8 cellular contexts compared by ENCODE assay signal in genomic region chr11:43311791-43312607, GRCh38. TPM values are rescaled to one million over a fixed set of nuclear protein-coding genes. Genes with fewer than 3 reads are reported as not detected.
DNase-seq lines count a peak whose midpoint lies in the region; ATAC-seq, FAIRE-seq and TF ChIP-seq lines count a peak whose summit lies in the region.

API5 (plus strand) TSS chr11:43311996; CDS start chr11:43312128, 132 bp downstream.

- no peaks in the 10 kb centered on the region for H3K27me3 ChIP-seq in body of pancreas
- no peaks in the 10 kb centered on the region for H3K27me3 ChIP-seq in sigmoid colon

- DNase-seq in A549 (ENCODE audit: low read depth in 1 of 2, low spot score in 1 of 2) (peak; percentile 64 to 96), NCI-H2107 treated with DMSO at 0.1 percent for 48 hours (lab: John Stamatoyannopoulos, UW; ENCODE audit: unreplicated experiment) (peak; percentile 78), body of pancreas (peak; percentile 89 to 94 (median 92)), iPS DF 4.7 (ENCODE audit: extremely low read depth, low spot score) (peak; percentile 76), sigmoid colon (peak; percentile 92)

- peak; percentile 97 for FAIRE-seq in A549 (lab: Jason Lieb, UNC)
- FAIRE-seq in TTC549 (lab: Jason Lieb, UNC), result peak; percentile 90

- H3K4me1 ChIP-seq in A549 (peaks cover 14% of the 10 kb centered on the region; the same call in 2 of the 3 replicates), body of pancreas (peaks cover 26% of the 10 kb centered on the region), sigmoid colon (peaks cover 0 to 27% (median 22%) of the 10 kb centered on the region in 4 donors)

- TF ChIP-seq CTCF in A549 (IDR thresholded peaks at IDR 0.05) (peak; percentile 76), body of pancreas (IDR thresholded peaks at IDR 0.05) (peak; percentile 58 to 97 (median 82)), sigmoid colon (IDR thresholded peaks at IDR 0.05) (peak in 3 of 4 experiments; percentile 38 to 63 (median 49))

- ATAC-seq in A549 (peak; percentile 99), HG03066 (IDR thresholded peaks at IDR 0.05; ENCODE audit: low read depth, unreplicated experiment) (peak; percentile 98), body of pancreas (peak; percentile 99)

- H3K27ac ChIP-seq in A549, result peak within 1 kb of the TSS; percentile 84 to 93
- peak within 1 kb of the TSS; percentile 60 to 90 (median 80) for H3K27ac ChIP-seq in body of pancreas
- peak within 1 kb of the TSS; percentile 83 to 89 (median 86) for H3K27ac ChIP-seq in sigmoid colon

- peak within 1 kb of the TSS; percentile 93 for H3K4me3 ChIP-seq in A549
- H3K4me3 ChIP-seq in body of pancreas, result peak within 1 kb of the TSS; percentile 64 to 73
- peak within 1 kb of the TSS; percentile 75 to 86 (median 79) for H3K4me3 ChIP-seq in sigmoid colon

- peak in 1 of 2 experiments; percentile 18; a peak in 1 of 5 replicates for TF ChIP-seq RAD21 in A549 (conservative IDR thresholded peaks at IDR 0.05 in 1 of 2, IDR thresholded peaks at IDR 0.05 in 1 of 2)

- CTCF ChIA-PET in A549 (lab: Yijun Ruan, JAX), result interaction anchor here (0.6 to 2.9 kb wide), 23 partner anchors 10 to 268 kb away, joined by 3 to 19 read pairs (median 5); partner anchors contain the start of gene TTC17

- H3K36me3 ChIP-seq in body of pancreas (replicated peaks in 1 of 2; ENCODE audit: insufficient read depth in 1 of 2, low read depth in 2 of 2) (no peaks in the 10 kb centered on the region), sigmoid colon (peaks cover 0 to 4% (median 0%) of the 10 kb centered on the region in 4 donors)

- TF ChIP-seq POLR2A in A549 (IDR thresholded peaks at IDR 0.05; ENCODE audit: low read length) (peak; percentile 60), GM18526 (IDR thresholded peaks at IDR 0.05; ENCODE audit: extremely low read depth, insufficient read length) (peak; percentile 87), body of pancreas (IDR thresholded peaks at IDR 0.05) (peak; percentile 72 to 93 (median 91)), sigmoid colon (IDR thresholded peaks at IDR 0.05) (peak; percentile 65 to 82)

- intact Hi-C loops in body of pancreas (cut with DNase I) (no loop called here), sigmoid colon (cut with DNase I) (loop anchor here (2.0 kb wide), 1 partner anchor 47 kb away; the partner anchor contains the start of gene TTC17)

- no peaks in the 10 kb centered on the region for H3K9me3 ChIP-seq in A549
- H3K9me3 ChIP-seq in body of pancreas, result no peaks in the 10 kb centered on the region
- no peaks in the 10 kb centered on the region for H3K9me3 ChIP-seq in sigmoid colon

- under 1% methylated on average over 32 of the region's 60 CpGs for WGBS in A549 (ENCODE audit: missing lambda C conversion rate)
- whole genome bisulfite sequencing in body of pancreas, 2 donors, result 0% methylated on average over 42 to 60 of the region's 60 CpGs
- 0% methylated on average over 60 of the region's 60 CpGs for WGBS in sigmoid colon, 2 donors

- H3K4me2 ChIP-seq in A549, result peak within 1 kb of the TSS; percentile 98

- POLR2A ChIA-PET in A549 (lab: Yijun Ruan, JAX), result interaction anchor here (0.6 to 1.3 kb wide), 6 partner anchors 9 to 368 kb away, joined by 3 to 17 read pairs (median 4); partner anchors contain the start of genes HSD17B12 and TTC17

- no peak for TF ChIP-seq EP300 in A549 (IDR thresholded peaks at IDR 0.05)
- TF ChIP-seq EP300 in sigmoid colon (IDR thresholded peaks at IDR 0.05), result no peak

TF ChIP-seq in A549, 52 proteins besides CTCF, POLR2A, EP300 and RAD21 (continues in another document):
- no peak for TF ChIP-seq SREBF2 (IDR thresholded peaks at IDR 0.05)
- TF ChIP-seq KDM5A (IDR thresholded peaks at IDR 0.05), result peak; percentile 64
- TF ChIP-seq, protein P1, sequence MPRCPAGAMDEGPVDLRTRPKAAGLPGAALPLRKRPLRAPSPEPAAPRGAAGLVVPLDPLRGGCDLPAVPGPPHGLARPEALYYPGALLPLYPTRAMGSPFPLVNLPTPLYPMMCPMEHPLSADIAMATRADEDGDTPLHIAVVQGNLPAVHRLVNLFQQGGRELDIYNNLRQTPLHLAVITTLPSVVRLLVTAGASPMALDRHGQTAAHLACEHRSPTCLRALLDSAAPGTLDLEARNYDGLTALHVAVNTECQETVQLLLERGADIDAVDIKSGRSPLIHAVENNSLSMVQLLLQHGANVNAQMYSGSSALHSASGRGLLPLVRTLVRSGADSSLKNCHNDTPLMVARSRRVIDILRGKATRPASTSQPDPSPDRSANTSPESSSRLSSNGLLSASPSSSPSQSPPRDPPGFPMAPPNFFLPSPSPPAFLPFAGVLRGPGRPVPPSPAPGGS (IDR thresholded peaks at IDR 0.05), result peak; percentile 59; the same call in 1 of the 3 replicates
- TF ChIP-seq, protein P2, sequence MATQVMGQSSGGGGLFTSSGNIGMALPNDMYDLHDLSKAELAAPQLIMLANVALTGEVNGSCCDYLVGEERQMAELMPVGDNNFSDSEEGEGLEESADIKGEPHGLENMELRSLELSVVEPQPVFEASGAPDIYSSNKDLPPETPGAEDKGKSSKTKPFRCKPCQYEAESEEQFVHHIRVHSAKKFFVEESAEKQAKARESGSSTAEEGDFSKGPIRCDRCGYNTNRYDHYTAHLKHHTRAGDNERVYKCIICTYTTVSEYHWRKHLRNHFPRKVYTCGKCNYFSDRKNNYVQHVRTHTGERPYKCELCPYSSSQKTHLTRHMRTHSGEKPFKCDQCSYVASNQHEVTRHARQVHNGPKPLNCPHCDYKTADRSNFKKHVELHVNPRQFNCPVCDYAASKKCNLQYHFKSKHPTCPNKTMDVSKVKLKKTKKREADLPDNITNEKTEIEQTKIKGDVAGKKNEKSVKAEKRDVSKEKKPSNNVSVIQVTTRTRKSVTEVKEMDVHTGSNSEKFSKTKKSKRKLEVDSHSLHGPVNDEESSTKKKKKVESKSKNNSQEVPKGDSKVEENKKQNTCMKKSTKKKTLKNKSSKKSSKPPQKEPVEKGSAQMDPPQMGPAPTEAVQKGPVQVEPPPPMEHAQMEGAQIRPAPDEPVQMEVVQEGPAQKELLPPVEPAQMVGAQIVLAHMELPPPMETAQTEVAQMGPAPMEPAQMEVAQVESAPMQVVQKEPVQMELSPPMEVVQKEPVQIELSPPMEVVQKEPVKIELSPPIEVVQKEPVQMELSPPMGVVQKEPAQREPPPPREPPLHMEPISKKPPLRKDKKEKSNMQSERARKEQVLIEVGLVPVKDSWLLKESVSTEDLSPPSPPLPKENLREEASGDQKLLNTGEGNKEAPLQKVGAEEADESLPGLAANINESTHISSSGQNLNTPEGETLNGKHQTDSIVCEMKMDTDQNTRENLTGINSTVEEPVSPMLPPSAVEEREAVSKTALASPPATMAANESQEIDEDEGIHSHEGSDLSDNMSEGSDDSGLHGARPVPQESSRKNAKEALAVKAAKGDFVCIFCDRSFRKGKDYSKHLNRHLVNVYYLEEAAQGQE (IDR thresholded peaks at IDR 0.05), result no peak
- TF ChIP-seq, protein P3, sequence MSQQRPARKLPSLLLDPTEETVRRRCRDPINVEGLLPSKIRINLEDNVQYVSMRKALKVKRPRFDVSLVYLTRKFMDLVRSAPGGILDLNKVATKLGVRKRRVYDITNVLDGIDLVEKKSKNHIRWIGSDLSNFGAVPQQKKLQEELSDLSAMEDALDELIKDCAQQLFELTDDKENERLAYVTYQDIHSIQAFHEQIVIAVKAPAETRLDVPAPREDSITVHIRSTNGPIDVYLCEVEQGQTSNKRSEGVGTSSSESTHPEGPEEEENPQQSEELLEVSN (IDR thresholded peaks at IDR 0.05; ENCODE audit: borderline replicate concordance, low read depth), result no peak; the same call in 1 of the 2 replicates
- TF ChIP-seq CHD2 (IDR thresholded peaks at IDR 0.05; ENCODE audit: low read length, partially characterized antibody), result no peak
- TF ChIP-seq, protein P4, sequence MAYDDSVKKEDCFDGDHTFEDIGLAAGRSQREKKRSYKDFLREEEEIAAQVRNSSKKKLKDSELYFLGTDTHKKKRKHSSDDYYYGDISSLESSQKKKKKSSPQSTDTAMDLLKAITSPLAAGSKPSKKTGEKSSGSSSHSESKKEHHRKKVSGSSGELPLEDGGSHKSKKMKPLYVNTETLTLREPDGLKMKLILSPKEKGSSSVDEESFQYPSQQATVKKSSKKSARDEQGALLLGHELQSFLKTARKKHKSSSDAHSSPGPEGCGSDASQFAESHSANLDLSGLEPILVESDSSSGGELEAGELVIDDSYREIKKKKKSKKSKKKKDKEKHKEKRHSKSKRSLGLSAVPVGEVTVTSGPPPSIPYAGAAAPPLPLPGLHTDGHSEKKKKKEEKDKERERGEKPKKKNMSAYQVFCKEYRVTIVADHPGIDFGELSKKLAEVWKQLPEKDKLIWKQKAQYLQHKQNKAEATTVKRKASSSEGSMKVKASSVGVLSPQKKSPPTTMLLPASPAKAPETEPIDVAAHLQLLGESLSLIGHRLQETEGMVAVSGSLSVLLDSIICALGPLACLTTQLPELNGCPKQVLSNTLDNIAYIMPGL (CRISPR knock-in tag; IDR thresholded peaks at IDR 0.05; ENCODE audit: borderline replicate concordance), result peak; percentile 64; the same call in 1 of the 2 replicates
- TF ChIP-seq RFX5 (IDR thresholded peaks at IDR 0.05), result no peak
- no peak for TF ChIP-seq NFE2L2 (conservative IDR thresholded peaks at IDR 0.05; ENCODE audit: low read length)
- TF ChIP-seq ZNF302 (CRISPR knock-in tag; IDR thresholded peaks at IDR 0.05), result no peak
- 0 out of 2 replicates have a peak, but pooled peaks have one; percentile 24 for TF ChIP-seq TFCP2L1 (CRISPR knock-in tag; IDR thresholded peaks at IDR 0.05)
- TF ChIP-seq, protein P5, sequence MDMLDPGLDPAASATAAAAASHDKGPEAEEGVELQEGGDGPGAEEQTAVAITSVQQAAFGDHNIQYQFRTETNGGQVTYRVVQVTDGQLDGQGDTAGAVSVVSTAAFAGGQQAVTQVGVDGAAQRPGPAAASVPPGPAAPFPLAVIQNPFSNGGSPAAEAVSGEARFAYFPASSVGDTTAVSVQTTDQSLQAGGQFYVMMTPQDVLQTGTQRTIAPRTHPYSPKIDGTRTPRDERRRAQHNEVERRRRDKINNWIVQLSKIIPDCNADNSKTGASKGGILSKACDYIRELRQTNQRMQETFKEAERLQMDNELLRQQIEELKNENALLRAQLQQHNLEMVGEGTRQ (IDR thresholded peaks at IDR 0.05), result no peak
- TF ChIP-seq HEYL (CRISPR knock-in tag; IDR thresholded peaks at IDR 0.05), result no peak
- TF ChIP-seq CBX8 (IDR thresholded peaks at IDR 0.05), result no peak
- no peak for TF ChIP-seq HOXA7 (CRISPR knock-in tag; IDR thresholded peaks at IDR 0.05)
- TF ChIP-seq EHF (CRISPR knock-in tag; IDR thresholded peaks at IDR 0.05), result no peak
- TF ChIP-seq RNF2 (IDR thresholded peaks at IDR 0.05; ENCODE audit: borderline replicate concordance, low read depth), result no peak

RNA-seq across cellular contexts. Expression of gene API5, which starts in this region (rescaled TPM):
- 89.8 and 127 TPM in 2 replicates for polyA plus RNA-seq in A549 (2011; rRNA removed)
- polyA plus RNA-seq in A549 (2012; cell fraction: cytosol; rRNA removed), result 57.4 and 80.7 TPM in 2 replicates
- polyA plus RNA-seq in A549 (2012; cell fraction: nucleus; rRNA removed), result 25.0 and 28.7 TPM in 2 replicates
- polyA plus RNA-seq in A549 (2017; fragmentation: RNase III; extraction: RNeasy Plus Mini Kit Qiagen cat#74134 plus additional on column Dnase treatment), result 84.2 to 88.2 TPM (median 87.7 TPM) in 3 replicates
- polyA minus RNA-seq in A549 (2011; rRNA and poly(A)+ RNA removed), result 37.4 and 39.9 TPM in 2 replicates
- total RNA-seq in body of pancreas, result 10 to 100 TPM; 32.7 to 45.8 TPM
- total RNA-seq in sigmoid colon, result 100 to 1,000 TPM in 3 of 4 donors, 10 to 100 TPM in 1; 73.7 to 125 (median 113) TPM
- polyA plus RNA-seq in sigmoid colon, result 10 to 100 TPM; 38.4 to 45.6 (median 44.6) TPM

Comparison
In these comparisons a context has a peak if more than half of its experiments do, and no peak if none do; other contexts are left out.
1. Peak in every context shown above with its lines: DNase-seq, ATAC-seq, H3K4me3 ChIP-seq and H3K27ac ChIP-seq.